30 cellular contexts compared by ENCODE assay signal in the genomic region with DNA sequence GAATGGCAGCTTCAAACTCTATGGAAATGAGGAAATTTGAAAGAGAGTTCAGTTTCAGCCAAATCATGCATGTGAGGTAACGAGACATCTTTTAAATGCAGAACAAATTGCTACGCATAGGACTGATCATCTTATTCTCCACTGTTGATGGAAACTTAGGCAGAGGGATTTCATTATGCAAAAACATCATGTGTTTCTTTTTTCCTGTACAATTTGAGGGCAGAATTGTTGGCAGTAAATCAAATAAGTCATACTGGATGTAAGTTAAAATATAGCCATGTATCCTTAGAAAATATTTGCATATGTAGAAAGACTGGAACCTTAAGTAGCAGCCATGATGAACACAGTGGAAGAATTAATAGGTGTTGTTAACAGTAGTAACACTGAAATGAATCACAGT.
"Had no signal": no experiment of that assay in that cellular context is flagged by ENCODE, and none has a peak within 500 bp of the region (broad histone marks: within the 10 kb centered on the region; RNA-seq: fewer than 3 reads in every experiment).

No MANE protein-coding gene starts in this region.

- H3K4me1 ChIP-seq: ascending aorta, breast epithelium, colonic mucosa had no signal

- ATAC-seq: activated CD4-positive, CD25-positive, alpha-beta regulatory T cell treated with anti-CD3 and anti-CD28 coated beads, Interleukin-2, amount 50 U/mL, for 24 hours; activated CD8-positive, alpha-beta memory T cell treated with anti-CD3 and anti-CD28 coated beads, Interleukin-2, amount 10 ng/mL, durations not matched to agents 7 days and 5 days; activated CD8-positive, alpha-beta T cell treated with anti-CD3 and anti-CD28 coated beads, Interleukin-2, amount 10 ng/mL, durations not matched to agents 7 days and 5 days; activated naive CD4-positive, alpha-beta T cell treated with anti-CD3 and anti-CD28 coated beads, Interleukin-2, amount 50 U/mL, for 72 hours; esophagus mucosa; T-helper 17 cell had no signal

- H3K9me3 ChIP-seq: ascending aorta, breast epithelium, colonic mucosa had no signal

- H3K27ac ChIP-seq: ascending aorta, breast epithelium, cardiac muscle cell, colonic mucosa, WERI-Rb-1 had no signal

- DNase-seq: activated B cell treated with CpG ODN at 0.5 μM for 24 hours; activated CD4-positive, alpha-beta memory T cell treated with anti-CD3 and anti-CD28 coated beads for 36 hours; activated CD4-positive, alpha-beta T cell treated with anti-CD3 and anti-CD28 coated beads for 48 hours; activated CD4-positive, alpha-beta T cell treated with anti-CD3 and anti-CD28 coated beads, Interleukin-2, amount 50 U/mL, for 1 hour; activated CD8-positive, alpha-beta memory T cell treated with anti-CD3 and anti-CD28 coated beads, Interleukin-2, amount 10 ng/mL, durations not matched to agents 7 days and 5 days; activated CD8-positive, alpha-beta memory T cell treated with anti-CD3 and anti-CD28 coated beads, Interleukin-2, amount 50 U/mL, for 4 hours; activated CD8-positive, alpha-beta T cell treated with anti-CD3 and anti-CD28 coated beads, Interleukin-2, amount 10 ng/mL, durations not matched to agents 7 days and 5 days; activated effector memory CD4-positive, alpha-beta T cell treated with anti-CD3 and anti-CD28 coated beads, Interleukin-2, amount 50 U/mL, for 16 hours; activated naive CD4-positive, alpha-beta T cell treated with anti-CD3 and anti-CD28 coated beads, Interleukin-2, amount 10 ng/mL, durations not matched to agents 7 days and 5 days; activated naive CD8-positive, alpha-beta T cell treated with anti-CD3 and anti-CD28 coated beads, Interleukin-2, amount 10 ng/mL, durations not matched to agents 7 days and 5 days; activated T-cell treated with anti-CD3 and anti-CD28 coated beads, Interleukin-2, amount 50 U/mL, for 1 hour; activated T-cell treated with anti-CD3 and anti-CD28 coated beads, Interleukin-2, amount 50 U/mL, for 48 hours; central memory CD4-positive, alpha-beta T cell; cerebellar nuclear complex; colonic mucosa; effector CD8-positive, alpha-beta T cell; head of caudate nucleus; hypothalamus; T-helper 17 cell; T1000; WERI-Rb-1 had no signal

- H3K27me3 ChIP-seq: ascending aorta, breast epithelium, cardiac muscle cell, colonic mucosa had no signal

- FAIRE-seq: endometrium, endothelial cell of umbilical vein, frontal cortex had no signal

- H3K4me3 ChIP-seq: ascending aorta, breast epithelium, cardiac muscle cell, colonic mucosa had no signal

- H3K36me3 ChIP-seq: ascending aorta, breast epithelium, cardiac muscle cell, colonic mucosa, WERI-Rb-1 had no signal
